Comparison of ENCODE assay signal across 19 cellular contexts in genomic region chrY:10092342-10092741, GRCh38.
"Had no signal": no experiment of that assay in that cellular context is flagged by ENCODE, and none has a peak within 500 bp of the region (broad histone marks: within the 10 kb centered on the region; RNA-seq: fewer than 3 reads in every experiment).

No MANE protein-coding gene starts in this region.

- DNase-seq: activated CD4-positive, alpha-beta T cell treated with anti-CD3 and anti-CD28 coated beads for 4 hours; activated CD8-positive, alpha-beta T cell treated with anti-CD3 and anti-CD28 coated beads, Interleukin-2, amount 10 ng/mL, durations not matched to agents 7 days and 5 days; activated gamma-delta T cell; activated naive CD4-positive, alpha-beta T cell treated with anti-CD3 and anti-CD28 coated beads for 36 hours; activated T-cell treated with anti-CD3 and anti-CD28 coated beads, Interleukin-2, amount 50 U/mL, for 48 hours; NCI-H1092; NCI-H1417; NCI-H1930; NCI-H345; NCI-H510A; NCI-H526 treated with DMSO at 0.1 percent for 48 hours; NCI-H82; SJCRH30 had no signal

- H3K4me3 Mint-ChIP-seq: activated CD8-positive, alpha-beta T cell treated with anti-CD3 and anti-CD28 coated beads, Interleukin-2, amount 10 ng/mL, durations not matched to agents 7 days and 5 days; activated naive CD4-positive, alpha-beta T cell treated with anti-CD3 and anti-CD28 coated beads for 36 hours; activated naive CD8-positive, alpha-beta T cell; activated T-helper 17 cell treated with anti-CD3 and anti-CD28 coated beads, Interleukin-2, amount 50 U/mL, for 72 hours; T-helper 1 cell treated with Interleukin-12 subunit alpha and Interleukin-12 subunit beta and Interleukin-4 antibody, amounts not matched to agents 30 μg/mL and 1 μg/mL, for 36 hours had no signal

- H3K27ac ChIP-seq: KMS-11, SJCRH30 had no signal

- H3K27ac Mint-ChIP-seq: activated CD8-positive, alpha-beta T cell treated with anti-CD3 and anti-CD28 coated beads, Interleukin-2, amount 10 ng/mL, durations not matched to agents 7 days and 5 days; activated naive CD4-positive, alpha-beta T cell treated with anti-CD3 and anti-CD28 coated beads for 36 hours; activated naive CD8-positive, alpha-beta T cell; activated T-helper 17 cell treated with anti-CD3 and anti-CD28 coated beads, Interleukin-2, amount 50 U/mL, for 72 hours; T-helper 1 cell treated with Interleukin-12 subunit alpha and Interleukin-12 subunit beta and Interleukin-4 antibody, amounts not matched to agents 30 μg/mL and 1 μg/mL, for 36 hours had no signal

- H3K4me1 ChIP-seq: SJCRH30 had no signal

- H3K27me3 ChIP-seq: SJCRH30 had no signal

- H3K4me3 ChIP-seq: SJCRH30 had no signal

- H3K27me3 Mint-ChIP-seq: activated naive CD8-positive, alpha-beta T cell; activated T-helper 17 cell treated with anti-CD3 and anti-CD28 coated beads, Interleukin-2, amount 50 U/mL, for 72 hours had no signal

- H3K36me3 ChIP-seq: SJCRH30 had no signal

- ATAC-seq: activated CD4-positive, CD25-positive, alpha-beta regulatory T cell treated with anti-CD3 and anti-CD28 coated beads, Interleukin-2, amount 50 U/mL, for 24 hours; activated CD8-positive, alpha-beta T cell treated with anti-CD3 and anti-CD28 coated beads, Interleukin-2, amount 10 ng/mL, durations not matched to agents 7 days and 5 days; activated T-helper 17 cell treated with anti-CD3 and anti-CD28 coated beads, Interleukin-2, amount 50 U/mL, for 72 hours; Right ventricle myocardium inferior had no signal

- H3K36me3 Mint-ChIP-seq: activated naive CD8-positive, alpha-beta T cell had no signal

- H3K4me1 Mint-ChIP-seq: activated T-helper 17 cell treated with anti-CD3 and anti-CD28 coated beads, Interleukin-2, amount 50 U/mL, for 72 hours had no signal

- H3K9me3 ChIP-seq: SJCRH30 had no signal
